ENCODE assay signal across 20 cellular contexts in the genomic region with DNA sequence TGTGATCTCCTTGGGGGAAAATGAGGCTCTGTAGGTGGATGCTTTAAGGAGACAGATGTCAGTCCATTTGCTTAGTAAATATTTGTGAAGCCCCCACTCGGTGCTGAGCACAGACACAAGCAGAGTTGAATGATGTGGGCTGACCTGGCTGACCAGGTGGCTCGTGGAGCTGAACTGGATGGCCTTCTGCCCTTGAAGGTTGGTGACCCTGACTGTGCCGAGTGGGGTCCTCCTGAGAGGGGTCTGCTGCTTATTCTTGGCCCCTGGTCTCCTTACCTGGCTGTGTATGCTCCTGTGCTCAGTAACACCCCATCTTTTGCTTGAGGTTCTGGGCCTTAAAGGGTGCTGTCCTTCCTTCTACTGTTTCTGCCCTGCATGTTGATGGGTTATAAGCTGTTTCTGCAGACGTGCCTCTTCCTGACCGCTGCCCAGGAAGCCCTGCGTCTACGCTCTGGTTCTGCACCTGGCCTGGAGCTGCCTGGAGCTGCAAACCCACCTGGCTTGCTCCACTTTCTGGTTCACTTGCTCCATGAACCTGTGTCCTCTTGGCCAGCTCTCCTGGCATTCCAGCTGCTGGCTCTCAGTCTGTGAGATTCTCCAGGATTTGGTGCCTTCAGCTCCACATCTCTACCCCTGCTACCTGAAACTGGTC.
DNase-seq lines count a peak whose midpoint lies in the region; TF ChIP-seq lines count a peak whose summit lies in the region.
"Had no signal": no experiment of that assay in that cellular context is flagged by ENCODE, and none has a peak within 500 bp of the region (broad histone marks: within the 10 kb centered on the region; RNA-seq: fewer than 3 reads in every experiment).

No MANE protein-coding gene starts in this region.

- no peaks in the 10 kb centered on the region for H3K27me3 ChIP-seq in Caco-2 (replicated peaks; ENCODE audit: control insufficient read depth, insufficient read depth, low read length)

- BruUV-seq in Caco-2 (replicated peaks; lab: Mats Ljungman, UMichigan), result no TSS peak

- H3K4me1 Mint-ChIP-seq in activated CD4-positive, alpha-beta T cell treated with anti-CD3 and anti-CD28 coated beads, Interleukin-2, amount 10 ng/mL, durations not matched to agents 7 days and 5 days, result peaks cover 6% of the 10 kb centered on the region
- peaks cover 19% of the 10 kb centered on the region for H3K4me1 Mint-ChIP-seq in Caco-2 (ENCODE audit: low read depth, unreplicated experiment)
- H3K4me1 Mint-ChIP-seq: B cell had no signal

- no peak for DNase-seq in activated CD4-positive, alpha-beta T cell treated with anti-CD3 and anti-CD28 coated beads, Interleukin-2, amount 10 ng/mL, durations not matched to agents 7 days and 5 days
- DNase-seq in activated CD4-positive, alpha-beta T cell treated with anti-CD3 and anti-CD28 coated beads for 1 hour, result no peak
- DNase-seq in AG20443 (ENCODE audit: low spot score), result peak; percentile 1
- DNase-seq in Daoy (ENCODE audit: low read depth), result peak; percentile 2
- DNase-seq in mesenteric fat pad (ENCODE audit: low spot score), result peak; percentile 55
- DNase-seq in NCI-H2171 treated with DMSO at 0.1 percent for 48 hours (lab: John Stamatoyannopoulos, UW), result no peak
- no peak for DNase-seq in G401 (ENCODE audit: low spot score)
- no peak for DNase-seq in Caco-2
- DNase-seq: CD4-positive, alpha-beta T cell; COR-L47; GDM1; GOT3; KG1; NCI-H1092; NCI-H1436; NCI-H187 treated with DMSO at 0.1 percent for 48 hours; NCI-H2107; NCI-H69; SIG-M5 had no signal

- peak overlapping the region; percentile 9 for H3K27ac Mint-ChIP-seq in activated CD4-positive, alpha-beta T cell treated with anti-CD3 and anti-CD28 coated beads, Interleukin-2, amount 10 ng/mL, durations not matched to agents 7 days and 5 days
- no peak overlapping the region for H3K27ac Mint-ChIP-seq in Caco-2 (ENCODE audit: unreplicated experiment)
- H3K27ac Mint-ChIP-seq: B cell; CD4-positive, alpha-beta T cell had no signal

- intact Hi-C loops in Caco-2 (cut with micrococcal nuclease; ENCODE audit: unreplicated experiment), result no loop called here

- no peaks in the 10 kb centered on the region for H3K27me3 Mint-ChIP-seq in activated CD4-positive, alpha-beta T cell treated with anti-CD3 and anti-CD28 coated beads, Interleukin-2, amount 10 ng/mL, durations not matched to agents 7 days and 5 days
- H3K27me3 Mint-ChIP-seq in Caco-2 (ENCODE audit: insufficient read depth, unreplicated experiment), result no peaks in the 10 kb centered on the region
- H3K27me3 Mint-ChIP-seq: B cell; CD4-positive, alpha-beta T cell had no signal

- in situ Hi-C loops in G401 (cut with HindIII; ENCODE audit: low sequenced_read_pairs), result no loop called here

- no peaks in the 10 kb centered on the region for H3K9me3 Mint-ChIP-seq in activated CD4-positive, alpha-beta T cell treated with anti-CD3 and anti-CD28 coated beads, Interleukin-2, amount 10 ng/mL, durations not matched to agents 7 days and 5 days
- H3K9me3 Mint-ChIP-seq in Caco-2 (ENCODE audit: unreplicated experiment), result no peaks in the 10 kb centered on the region
- H3K9me3 Mint-ChIP-seq: CD4-positive, alpha-beta T cell had no signal

- POLR2A ChIA-PET in activated CD4-positive, alpha-beta T cell treated with anti-CD3 and anti-CD28 coated beads, Interleukin-2, amount 10 ng/mL, durations not matched to agents 7 days and 5 days (lab: Charles Lee), result no interaction called here
- POLR2A ChIA-PET in Caco-2 (lab: Charles Lee), result no interaction called here

- no peak for TF ChIP-seq CTCF in Caco-2 (IDR thresholded peaks at IDR 0.05; ENCODE audit: insufficient read depth in 1 of 2, low read depth in 1 of 2, low read length in 1 of 2, severe bottlenecking in 1 of 2, unreplicated experiment in 1 of 2)

- peaks cover 14% of the 10 kb centered on the region; the same call in 1 of the 2 replicates for H3K4me1 ChIP-seq in Caco-2

- no peaks in the 10 kb centered on the region for H3K36me3 Mint-ChIP-seq in activated CD4-positive, alpha-beta T cell treated with anti-CD3 and anti-CD28 coated beads, Interleukin-2, amount 10 ng/mL, durations not matched to agents 7 days and 5 days (ENCODE audit: low read depth)
- H3K36me3 Mint-ChIP-seq in Caco-2 (ENCODE audit: insufficient read depth, unreplicated experiment), result no peaks in the 10 kb centered on the region

- H3K36me3 ChIP-seq in Caco-2 (ENCODE audit: control insufficient read depth, insufficient read depth, low read length), result no peaks in the 10 kb centered on the region

- no peak overlapping the region for H3K4me3 ChIP-seq in Caco-2 (ENCODE audit: low read depth, low read length)

- no peaks in the 10 kb centered on the region for H3K9me3 ChIP-seq in Caco-2

- CTCF ChIA-PET in activated CD4-positive, alpha-beta T cell treated with anti-CD3 and anti-CD28 coated beads, Interleukin-2, amount 10 ng/mL, durations not matched to agents 7 days and 5 days (lab: Charles Lee), result interaction anchor here (1.2 kb wide), 1 partner anchor 13 kb away, joined by 3 read pairs; no protein-coding TSS in a partner anchor
- CTCF ChIA-PET in Caco-2 (lab: Charles Lee), result no interaction called here

- H3K4me3 Mint-ChIP-seq in activated CD4-positive, alpha-beta T cell treated with anti-CD3 and anti-CD28 coated beads, Interleukin-2, amount 10 ng/mL, durations not matched to agents 7 days and 5 days, result no peak overlapping the region
- no peak overlapping the region for H3K4me3 Mint-ChIP-seq in Caco-2 (ENCODE audit: unreplicated experiment)
- H3K4me3 Mint-ChIP-seq: B cell; CD4-positive, alpha-beta T cell had no signal

Comparison
In these comparisons a context has a peak if more than half of its experiments do, and no peak if none do; other contexts are left out.
1. DNase-seq: peak in AG20443 (single experiment), Daoy (single experiment) and mesenteric fat pad (single experiment); none in activated CD4-positive, alpha-beta T cell treated with anti-CD3 and anti-CD28 coated beads, Interleukin-2, amount 10 ng/mL, durations not matched to agents 7 days and 5 days (single experiment), activated CD4-positive, alpha-beta T cell treated with anti-CD3 and anti-CD28 coated beads for 1 hour (single experiment), NCI-H2171 treated with DMSO at 0.1 percent for 48 hours (single experiment), G401 (single experiment) and Caco-2 (0 of 2).